1 cellular context compared by ENCODE assay signal in genomic region chr9:115850548-115851304, GRCh38.
TF ChIP-seq lines count a peak whose summit lies in the region.

No MANE protein-coding gene starts in this region.

TF ChIP-seq in GM23338, 12 proteins besides CTCF, POLR2A, EP300 and RAD21 (continued from another document):
- TF ChIP-seq ZNF462 (CRISPR knock-in tag; IDR thresholded peaks at IDR 0.05) (no peak), NANOG (IDR thresholded peaks at IDR 0.05; ENCODE audit: borderline replicate concordance) (no peak)
TF ChIP-seq in GM23338: peak in this region for 0.
